Comparison of ENCODE assay signal across 7 cellular contexts in genomic region chr16:83215417-83216001, GRCh38.
A peak's percentile ranks its signal among the peaks of the same experiment; 100 is the strongest.
DNase-seq lines count a peak whose midpoint lies in the region; ATAC-seq and TF ChIP-seq lines count a peak whose summit lies in the region.

No MANE protein-coding gene starts in this region.

- ATAC-seq in GM18868 (IDR thresholded peaks at IDR 0.05; ENCODE audit: unreplicated experiment) (no peak), GM18519 (IDR thresholded peaks at IDR 0.05; ENCODE audit: low FRiP score, unreplicated experiment) (no peak)

- peak; percentile 80 for TF ChIP-seq CTCF in GM12872 (IDR thresholded peaks at IDR 0.05; ENCODE audit: insufficient read depth, low read depth, low read length)

- DNase-seq in MV-4-11 (lab: John Stamatoyannopoulos, UW): peak; percentile 28
- peak; percentile 23 for DNase-seq in activated T-cell treated with anti-CD3 and anti-CD28 coated beads for 1 hour (ENCODE audit: low read depth)
- DNase-seq in glomerular visceral epithelial cell (ENCODE audit: extremely low spot score): peak; percentile 24
- peak; percentile 61 to 62 for DNase-seq in stimulated activated CD4-positive, alpha-beta T cell treated with anti-CD3 and anti-CD28 coated beads, Interleukin-2, amount 100 ng/mL, for 48 hours
